8 cellular contexts compared by ENCODE assay signal in the genomic region with DNA sequence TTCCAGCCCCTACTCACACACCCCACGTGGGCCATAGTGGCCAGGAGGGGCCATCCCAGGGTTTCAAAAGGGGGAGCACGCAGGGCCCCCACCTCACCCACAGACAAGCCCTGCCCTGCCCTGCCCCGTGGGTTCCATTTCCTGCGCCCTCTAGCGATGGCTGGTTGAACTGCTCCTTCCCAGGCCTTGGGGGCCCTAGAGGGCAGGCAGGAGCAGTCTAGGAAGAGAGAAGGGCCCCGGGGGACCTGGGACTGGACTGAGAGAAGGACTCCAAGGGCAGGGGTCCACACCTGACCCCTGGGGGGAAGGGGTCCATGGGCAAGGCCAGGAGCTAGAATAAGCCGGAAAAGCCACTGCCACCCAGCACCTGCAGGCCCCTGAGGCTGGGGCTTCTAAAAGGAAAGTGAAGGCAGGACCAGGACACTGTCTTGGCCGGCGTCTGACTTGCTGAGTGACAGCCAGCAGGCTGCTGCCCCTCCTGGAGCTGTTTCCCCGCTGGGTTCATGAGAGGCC. TPM values are rescaled to one million over a fixed set of nuclear protein-coding genes. Genes with fewer than 3 reads are reported as not detected.
DNase-seq lines count a peak whose midpoint lies in the region; TF ChIP-seq lines count a peak whose summit lies in the region.

No MANE protein-coding gene starts in this region.

- TF ChIP-seq CTCF in LNCAP (IDR thresholded peaks at IDR 0.05) = peak; percentile 81

- H3K4me3 ChIP-seq in H7 (ENCODE audit: insufficient read depth, low read depth, low read length) = no peak overlapping the region

- peak; percentile 63 for DNase-seq in NCI-H1694 (lab: John Stamatoyannopoulos, UW)
- no peak for DNase-seq in NCI-H1694 treated with DMSO at 0.1 percent for 48 hours (lab: John Stamatoyannopoulos, UW)
- DNase-seq in H7 = peak; percentile 96
- peak; percentile 40 for DNase-seq in activated CD4-positive, alpha-beta T cell treated with anti-CD3 and anti-CD28 coated beads for 1 hour
- peak; percentile 71 for DNase-seq in cerebellum (ENCODE audit: low spot score)
- peak; percentile 76 for DNase-seq in medulla oblongata (ENCODE audit: extremely low spot score)
- peak; percentile 14 to 43 for DNase-seq in stimulated activated CD8-positive, alpha-beta memory T cell treated with anti-CD3 and anti-CD28 coated beads, Interleukin-7, amount 100 ng/mL, for 1 hour (ENCODE audit: low read depth in 2 of 2)

- H3K27me3 ChIP-seq in H7 (ENCODE audit: control insufficient read depth, insufficient read depth, low read length) = peaks cover 30% of the 10 kb centered on the region

- no peaks in the 10 kb centered on the region for H3K36me3 ChIP-seq in H7 (replicated peaks; ENCODE audit: control insufficient read depth, insufficient read depth, low read length)

RNA-seq across cellular contexts. Expression of gene CYP26B1, which starts 10.1 kb away (rescaled TPM):
- 1.1 and 1.3 TPM in 2 replicates for total RNA-seq in H7 (2014; rRNA removed; shearing (Covaris generic))
- 47.5 TPM for total RNA-seq in cerebellum

Comparison
In these comparisons a context has a peak if more than half of its experiments do, and no peak if none do; other contexts are left out.
1. RNA of gene CYP26B1, which starts 10.1 kb away (total RNA-seq): 47.5 TPM in cerebellum (single experiment); 1.1 to 1.3 TPM in H7; every median in the first group is over 10 times any median in the second.